ENCODE assay signal across 19 cellular contexts in genomic region chr7:20395094-20395493, GRCh38.
DNase-seq lines count a peak whose midpoint lies in the region; ATAC-seq, FAIRE-seq and TF ChIP-seq lines count a peak whose summit lies in the region.
"Had no signal": no experiment of that assay in that cellular context is flagged by ENCODE, and none has a peak within 500 bp of the region (broad histone marks: within the 10 kb centered on the region; RNA-seq: fewer than 3 reads in every experiment).

No MANE protein-coding gene starts in this region.

- in situ Hi-C loops in GM12878 (cut with MboI), result no loop called here

- TF ChIP-seq CTCF in HL-60 (IDR thresholded peaks at IDR 0.05; ENCODE audit: insufficient read depth, low read length) (no peak), GM12878 (IDR thresholded peaks at IDR 0.05 in 2 of 3, conservative IDR thresholded peaks at IDR 0.05 in 1 of 3; ENCODE audit: control insufficient read depth in 2 of 3, extremely low read depth in 1 of 3, insufficient read depth in 1 of 3, low read depth in 3 of 3, low read length in 3 of 3) (no peak), GM10248 (IDR thresholded peaks at IDR 0.05; ENCODE audit: control extremely low read depth, extremely low read depth, low read depth, missing control alignments) (no peak)

- POLR2A ChIA-PET in GM12878 (lab: Charles Lee) (no interaction called here), GM10248 (lab: Yijun Ruan, JAX) (no interaction called here)
- POLR2A ChIA-PET in naive thymus-derived CD4-positive, alpha-beta T cell (lab: Charles Lee), result no interaction called here

- BruUV-seq in GM12878 (replicated peaks; lab: Mats Ljungman, UMichigan), result TSS peak; percentile 91

- no peaks in the 10 kb centered on the region for H3K4me1 Mint-ChIP-seq in naive thymus-derived CD4-positive, alpha-beta T cell
- H3K4me1 Mint-ChIP-seq: activated naive CD8-positive, alpha-beta T cell treated with anti-CD3 and anti-CD28 coated beads, Interleukin-2, amount 50 U/mL, for 24 hours; IgD-negative memory B cell; nephron progenitor cell had no signal

- H3K4me3 Mint-ChIP-seq in naive thymus-derived CD4-positive, alpha-beta T cell, result no peak overlapping the region
- H3K4me3 Mint-ChIP-seq: activated naive CD8-positive, alpha-beta T cell treated with anti-CD3 and anti-CD28 coated beads, Interleukin-2, amount 50 U/mL, for 24 hours; IgD-negative memory B cell; nephron progenitor cell; stimulated activated naive CD8-positive, alpha-beta T cell treated with anti-CD3 and anti-CD28 coated beads, Interleukin-15, Interleukin-2, amounts not matched to agents 100 ng/mL and 50 ng/mL, for 24 hours had no signal

- no peaks in the 10 kb centered on the region for H4K20me1 ChIP-seq in GM12878 (ENCODE audit: control insufficient read depth, insufficient read depth)

- peaks cover 0 to 3% (median 0%) of the 10 kb centered on the region in 11 donors for H3K9me3 Mint-ChIP-seq in naive thymus-derived CD4-positive, alpha-beta T cell
- H3K9me3 Mint-ChIP-seq: activated naive CD8-positive, alpha-beta T cell treated with anti-CD3 and anti-CD28 coated beads, Interleukin-2, amount 50 U/mL, for 24 hours; IgD-negative memory B cell; nephron progenitor cell had no signal

- CTCF ChIA-PET in GM12878 (lab: Yijun Ruan, JAX), result no interaction called here
- CTCF ChIA-PET in naive thymus-derived CD4-positive, alpha-beta T cell (lab: Charles Lee), result no interaction called here
- CTCF ChIA-PET in GM10248 (lab: Yijun Ruan, JAX), result interaction anchor here (1.0 kb wide), 1 partner anchor 15 kb away, joined by 3 read pairs; no protein-coding TSS in a partner anchor

- H3K4me3 ChIP-seq in HL-60 (replicated peaks; ENCODE audit: insufficient read depth, low read length) (no peak overlapping the region), GM12878 (no peak overlapping the region)
- no peak overlapping the region for H3K4me3 ChIP-seq in naive thymus-derived CD4-positive, alpha-beta T cell (ENCODE audit: low read length)
- H3K4me3 ChIP-seq: HAP-1, PC-9, tibial nerve had no signal

- 65% methylated on average over 4 of the region's 4 CpGs for WGBS in GM12878 (ENCODE audit: insufficient coverage, insufficient replicate concordance, low lambda C conversion rate, missing lambda C conversion rate)

- ATAC-seq in GM12878, result no peak
- ATAC-seq in naive thymus-derived CD4-positive, alpha-beta T cell, result peak; percentile 63
- ATAC-seq: activated naive CD8-positive, alpha-beta T cell treated with anti-CD3 and anti-CD28 coated beads, Interleukin-2, amount 50 U/mL, for 24 hours had no signal

- TF ChIP-seq EP300 in GM12878 (IDR thresholded peaks at IDR 0.05; ENCODE audit: borderline replicate concordance in 1 of 2, control insufficient read depth in 1 of 2, low read depth in 2 of 2, low read length in 2 of 2), result no peak

- H2AFZ ChIP-seq in GM12878 (ENCODE audit: control insufficient read depth, low read depth, low read length), result no peak overlapping the region
- H2AFZ ChIP-seq: PC-9 had no signal

- H3K27me3 ChIP-seq in HL-60 (ENCODE audit: insufficient read depth, poor library complexity, severe bottlenecking) (no peaks in the 10 kb centered on the region), GM12878 (replicated peaks in 1 of 2; ENCODE audit: control insufficient read depth in 2 of 2, insufficient read depth in 2 of 2, low read length in 1 of 2) (no peaks in the 10 kb centered on the region)
- no peaks in the 10 kb centered on the region for H3K27me3 ChIP-seq in naive thymus-derived CD4-positive, alpha-beta T cell (ENCODE audit: control insufficient read depth in 2 of 2, insufficient read depth in 2 of 2, low read length in 2 of 2)
- H3K27me3 ChIP-seq: tibial nerve had no signal

- no peak overlapping the region for H3K27ac Mint-ChIP-seq in naive thymus-derived CD4-positive, alpha-beta T cell
- H3K27ac Mint-ChIP-seq: activated naive CD8-positive, alpha-beta T cell treated with anti-CD3 and anti-CD28 coated beads, Interleukin-2, amount 50 U/mL, for 24 hours; nephron progenitor cell; stimulated activated naive CD8-positive, alpha-beta T cell treated with anti-CD3 and anti-CD28 coated beads, Interleukin-15, Interleukin-2, amounts not matched to agents 100 ng/mL and 50 ng/mL, for 24 hours had no signal

- RAD21 ChIA-PET in GM12878 (lab: Charles Lee; ENCODE audit: unreplicated experiment), result no interaction called here

- intact Hi-C loops in GM12878 (cut with micrococcal nuclease; ENCODE audit: unreplicated experiment), result no loop called here
- intact Hi-C loops in naive thymus-derived CD4-positive, alpha-beta T cell (cut with micrococcal nuclease), result no loop called here

- H3K36me3 Mint-ChIP-seq in naive thymus-derived CD4-positive, alpha-beta T cell, result no peaks in the 10 kb centered on the region
- H3K36me3 Mint-ChIP-seq: IgD-negative memory B cell had no signal

- no peak for TF ChIP-seq POLR2A in GM12878 (IDR thresholded peaks at IDR 0.05; ENCODE audit: low read depth, low read length)

- no peaks in the 10 kb centered on the region for H3K4me1 ChIP-seq in GM12878 (ENCODE audit: control insufficient read depth, insufficient read depth, low read length)
- H3K4me1 ChIP-seq in naive thymus-derived CD4-positive, alpha-beta T cell (ENCODE audit: control insufficient read depth in 2 of 2, insufficient read depth in 2 of 2, low read length in 2 of 2), result no peaks in the 10 kb centered on the region

- no peak overlapping the region for H3K9ac ChIP-seq in GM12878 (ENCODE audit: control insufficient read depth, insufficient read depth, low read length)

- TF ChIP-seq RAD21 in GM12878 (IDR thresholded peaks at IDR 0.05; ENCODE audit: insufficient read depth, low read depth, low read length), result no peak

- H3K27ac ChIP-seq in HL-60 (replicated peaks) (no peak overlapping the region), GM12878 (ENCODE audit: control insufficient read depth, insufficient read depth) (no peak overlapping the region)
- no peak overlapping the region for H3K27ac ChIP-seq in naive thymus-derived CD4-positive, alpha-beta T cell (ENCODE audit: low read depth, low read length)
- H3K27ac ChIP-seq: PC-9 had no signal

- H3K79me2 ChIP-seq in GM12878 (ENCODE audit: control insufficient read depth, insufficient read depth, low read length), result no peaks in the 10 kb centered on the region

- no peaks in the 10 kb centered on the region for H3K9me3 ChIP-seq in GM12878 (replicated peaks; ENCODE audit: control insufficient read depth, insufficient read depth, low read length)
- H3K9me3 ChIP-seq in naive thymus-derived CD4-positive, alpha-beta T cell (ENCODE audit: control insufficient read depth in 2 of 3, low read length in 3 of 3), result no peaks in the 10 kb centered on the region
- H3K9me3 ChIP-seq: HAP-1, tibial nerve had no signal

- H3K4me2 ChIP-seq in GM12878 (ENCODE audit: control insufficient read depth, insufficient read depth), result no peak overlapping the region
- H3K4me2 ChIP-seq: PC-9 had no signal

- H3K27me3 Mint-ChIP-seq in naive thymus-derived CD4-positive, alpha-beta T cell, result no peaks in the 10 kb centered on the region
- H3K27me3 Mint-ChIP-seq: activated naive CD8-positive, alpha-beta T cell treated with anti-CD3 and anti-CD28 coated beads, Interleukin-2, amount 50 U/mL, for 24 hours; IgD-negative memory B cell; stimulated activated naive CD8-positive, alpha-beta T cell treated with anti-CD3 and anti-CD28 coated beads, Interleukin-15, Interleukin-2, amounts not matched to agents 100 ng/mL and 50 ng/mL, for 24 hours had no signal

- peak; percentile 23 to 48 for DNase-seq in HL-60 (ENCODE audit: low read depth in 1 of 2, low spot score in 1 of 2)
- peak; percentile 26 for DNase-seq in NCI-H460 (ENCODE audit: extremely low read depth, low read depth)
- DNase-seq in GM12878 (ENCODE audit: low read depth, low spot score), result no peak
- no peak for DNase-seq in naive thymus-derived CD4-positive, alpha-beta T cell
- no peak for DNase-seq in NK-92 treated with Interleukin-12 subunit alpha and Interleukin-12 subunit beta, amount 100 ng/mL, for 24 hours (lab: John Stamatoyannopoulos, UW)
- no peak for DNase-seq in GM10248 (ENCODE audit: extremely low spot score)
- no peak for DNase-seq in COR-L47 (lab: John Stamatoyannopoulos, UW)
- DNase-seq: activated CD4-positive, alpha-beta T cell treated with anti-CD3 and anti-CD28 coated beads for 4 hours; activated naive CD8-positive, alpha-beta T cell treated with anti-CD3 and anti-CD28 coated beads, Interleukin-2, amount 50 U/mL, for 24 hours; dermis blood vessel endothelial cell; NCI-H1092 treated with DMSO at 0.1 percent for 48 hours; NCI-H2081; NCI-H524; nephron progenitor cell had no signal

- FAIRE-seq in GM12878 (lab: Jason Lieb, UNC), result no peak

- SMC1A ChIA-PET in GM12878 (lab: Charles Lee; ENCODE audit: uncharacterized antibody, unreplicated experiment), result no interaction called here

- peaks cover 0 to 1% of the 10 kb centered on the region in 2 experiments; a peak in 2 of 4 replicates for H3K36me3 ChIP-seq in GM12878 (ENCODE audit: control insufficient read depth in 2 of 2, insufficient read depth in 2 of 2, low read length in 1 of 2)
- H3K36me3 ChIP-seq in naive thymus-derived CD4-positive, alpha-beta T cell (ENCODE audit: control insufficient read depth in 2 of 3, insufficient read depth in 3 of 3, low read length in 3 of 3), result no peaks in the 10 kb centered on the region
- H3K36me3 ChIP-seq: HAP-1 had no signal

TF ChIP-seq in GM12878, 131 proteins besides CTCF, POLR2A, EP300 and RAD21 (continues in another document):
- TF ChIP-seq STAT3 (IDR thresholded peaks at IDR 0.05; ENCODE audit: low read depth, low read length), result no peak
- TF ChIP-seq SRF (IDR thresholded peaks at IDR 0.05; ENCODE audit: low read depth in 2 of 2, low read length in 2 of 2), result no peak
- no peak for TF ChIP-seq NBN (IDR thresholded peaks at IDR 0.05)
- no peak for TF ChIP-seq ZNF207 (IDR thresholded peaks at IDR 0.05; ENCODE audit: borderline replicate concordance)
- no peak for TF ChIP-seq ZNF384 (IDR thresholded peaks at IDR 0.05; ENCODE audit: borderline replicate concordance, low read depth, low read length)
- TF ChIP-seq NR2C1 (IDR thresholded peaks at IDR 0.05), result no peak
- TF ChIP-seq EGR1 (IDR thresholded peaks at IDR 0.05; ENCODE audit: borderline replicate concordance in 1 of 2, low read depth in 2 of 2, low read length in 2 of 2), result no peak
- TF ChIP-seq SREBF2 (IDR thresholded peaks at IDR 0.05; ENCODE audit: low read length), result no peak
- TF ChIP-seq ATF2 (IDR thresholded peaks at IDR 0.05; ENCODE audit: low read length), result no peak
- TF ChIP-seq MYC (IDR thresholded peaks at IDR 0.05; ENCODE audit: insufficient read depth, insufficient read length, insufficient replicate concordance, low read length, severe bottlenecking), result no peak

Comparison
In these comparisons a context has a peak if more than half of its experiments do, and no peak if none do; other contexts are left out.
1. DNase-seq: peak in HL-60 (2 of 2) and NCI-H460 (single experiment); none in GM12878 (single experiment), naive thymus-derived CD4-positive, alpha-beta T cell (0 of 9), NK-92 treated with Interleukin-12 subunit alpha and Interleukin-12 subunit beta, amount 100 ng/mL, for 24 hours (single experiment), GM10248 (single experiment) and COR-L47 (single experiment).